In the genomic region with DNA sequence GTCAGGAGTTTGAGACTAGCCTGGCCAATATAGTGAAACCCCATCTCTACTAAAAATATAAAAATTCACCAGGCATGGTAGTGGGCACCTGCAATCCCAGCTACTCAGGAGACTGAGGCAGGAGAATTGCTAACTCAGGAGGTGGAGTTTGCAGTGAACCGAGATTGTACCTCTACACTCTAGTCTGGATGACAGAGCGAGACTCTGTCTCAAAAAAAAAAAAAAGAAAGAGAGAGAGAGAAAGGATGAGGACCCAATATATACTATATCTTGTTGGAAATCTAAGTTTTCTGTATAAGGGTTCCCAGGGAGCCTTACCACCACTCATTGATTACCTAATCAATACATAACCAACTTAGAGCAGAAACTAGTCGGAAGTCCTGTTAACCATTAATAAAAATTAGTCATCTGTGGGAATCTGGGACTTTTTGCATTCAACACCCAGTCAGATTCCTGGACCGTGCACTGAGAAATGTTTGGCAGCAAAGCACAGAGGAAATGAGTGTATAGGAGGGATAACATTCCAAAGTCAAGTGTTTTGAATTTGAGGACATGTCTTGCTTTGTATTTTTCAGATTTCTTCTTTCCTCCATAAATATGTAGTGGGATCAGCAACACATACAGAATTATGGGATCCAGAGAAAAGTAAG, we compare ENCODE assay signal across 12 cellular contexts. TPM values are rescaled to one million over a fixed set of nuclear protein-coding genes. Genes with fewer than 3 reads are reported as not detected.
DNase-seq lines count a peak whose midpoint lies in the region; ATAC-seq, FAIRE-seq and TF ChIP-seq lines count a peak whose summit lies in the region.
"Had no signal": no experiment of that assay in that cellular context is flagged by ENCODE, and none has a peak within 500 bp of the region (broad histone marks: within the 10 kb centered on the region; RNA-seq: fewer than 3 reads in every experiment).

No MANE protein-coding gene starts in this region.

- H3K4me1 ChIP-seq in SJSA1 (replicated peaks): peaks cover 24% of the 10 kb centered on the region
- no peaks in the 10 kb centered on the region for H3K4me1 ChIP-seq in pancreas

- FAIRE-seq in pancreas (lab: Jason Lieb, UNC): no peak
- FAIRE-seq: H1 had no signal

- peak; percentile 29 to 71 (median 70) for ATAC-seq in pancreas

- intact Hi-C loops in pancreas (cut with DNase I): loop anchor here in 2 of 3 donors (5.0 to 10.0 kb wide), 4 partner anchors 107 to 417 kb away; no protein-coding TSS in a partner anchor

- peaks cover 4% of the 10 kb centered on the region; the same call in 1 of the 2 replicates for H3K36me3 ChIP-seq in SJSA1
- H3K36me3 ChIP-seq in pancreas: no peaks in the 10 kb centered on the region

- peak; percentile 90 for DNase-seq in EL
- peak in 1 of 2 experiments; percentile 42 for DNase-seq in SJSA1 (ENCODE audit: low read depth in 1 of 2, low spot score in 2 of 2)
- peak; percentile 86 for DNase-seq in fibroblast of peridontal ligament (ENCODE audit: extremely low read depth)
- peak in 1 of 6 donors; percentile 19 for DNase-seq in pancreas
- no peak for DNase-seq in activated T-cell treated with anti-CD3 and anti-CD28 coated beads, Interleukin-2, amount 50 U/mL, for 1 hour
- no peak for DNase-seq in GF-D8 (lab: John Stamatoyannopoulos, UW)
- no peak for DNase-seq in HUDEP-2 (lab: John Stamatoyannopoulos, UW; ENCODE audit: unreplicated experiment in 76 of 76)
- no peak for DNase-seq in NCI-H1048 (lab: John Stamatoyannopoulos, UW)
- DNase-seq: activated CD8-positive, alpha-beta memory T cell treated with anti-CD3 and anti-CD28 coated beads for 24 hours; NCI-H2171; psoas muscle had no signal

- TF ChIP-seq CTCF in pancreas (IDR thresholded peaks at IDR 0.05): no peak

- peak overlapping the region; percentile 37; the same call in 1 of the 2 replicates for H3K27ac ChIP-seq in SJSA1
- peak overlapping the region in 2 of 4 donors; percentile 55 to 64 for H3K27ac ChIP-seq in pancreas
- H3K27ac ChIP-seq: psoas muscle had no signal

- 43 to 47% methylated on average over 4 of the region's 4 CpGs for WGBS in pancreas, 2 donors

- H3K4me3 ChIP-seq in SJSA1 (no peak overlapping the region), pancreas (no peak overlapping the region)
- H3K4me3 ChIP-seq: psoas muscle had no signal

- H3K27me3 ChIP-seq in SJSA1 (replicated peaks): no peaks in the 10 kb centered on the region
- no peaks in the 10 kb centered on the region for H3K27me3 ChIP-seq in pancreas

- no peaks in the 10 kb centered on the region for H3K9me3 ChIP-seq in SJSA1 (replicated peaks)
- no peaks in the 10 kb centered on the region for H3K9me3 ChIP-seq in pancreas
- H3K9me3 ChIP-seq: psoas muscle had no signal

RNA-seq across cellular contexts. Expression of gene NR2C1, which starts 44.8 kb away (rescaled TPM):
- total RNA-seq in SJSA1 (2014; rRNA removed; shearing (Covaris generic)): 16.6 and 37.9 TPM in 2 replicates
- total RNA-seq in pancreas: 10 to 100 TPM in 5 of 6 donors, 1 to 10 TPM in 1; 8.5 to 17.6 (median 13.7) TPM
- polyA plus RNA-seq in pancreas: 10 to 100 TPM; 47.2 to 54.5 TPM

Comparison
In these comparisons a context has a peak if more than half of its experiments do, and no peak if none do; other contexts are left out.
1. DNase-seq: peak in EL (single experiment) and fibroblast of peridontal ligament (single experiment); none in activated T-cell treated with anti-CD3 and anti-CD28 coated beads, Interleukin-2, amount 50 U/mL, for 1 hour (single experiment), GF-D8 (single experiment), HUDEP-2 (0 of 76) and NCI-H1048 (single experiment).